Comparison of ENCODE assay signal across 15 cellular contexts in genomic region chr13:51763486-51763885, GRCh38. TPM values are rescaled to one million over a fixed set of nuclear protein-coding genes. Genes with fewer than 3 reads are reported as not detected.
A peak's percentile ranks its signal among the peaks of the same experiment; 100 is the strongest.
DNase-seq lines count a peak whose midpoint lies in the region; ATAC-seq and TF ChIP-seq lines count a peak whose summit lies in the region.
"Had no signal": no experiment of that assay in that cellular context is flagged by ENCODE, and none has a peak within 500 bp of the region (broad histone marks: within the 10 kb centered on the region; RNA-seq: fewer than 3 reads in every experiment).

No MANE protein-coding gene starts in this region.

- H3K9me3 Mint-ChIP-seq in natural killer cell: no peaks in the 10 kb centered on the region
- H3K9me3 Mint-ChIP-seq in natural killer cell treated with Interleukin-12 subunit alpha and Interleukin-12 subunit beta and Interleukin-15 and Interleukin-18, amount 100 ng/mL, for 72 hours: no peaks in the 10 kb centered on the region
- H3K9me3 Mint-ChIP-seq in activated T-helper 2 cell treated with anti-CD3 and anti-CD28 coated beads, Interferon-gamma antibody, Interleukin-2, Interleukin-4, amounts not matched to agents 10 μg/mL and 5 μg/mL and 100 μg/mL, durations not matched to agents 14 hours and 24 hours and 36 hours: no peaks in the 10 kb centered on the region
- H3K9me3 Mint-ChIP-seq in naive thymus-derived CD4-positive, alpha-beta T cell: no peaks in the 10 kb centered on the region
- H3K9me3 Mint-ChIP-seq: brain had no signal

- no peak for TF ChIP-seq CTCF in natural killer cell (IDR thresholded peaks at IDR 0.05)

- POLR2A ChIA-PET in naive thymus-derived CD4-positive, alpha-beta T cell (lab: Charles Lee): interaction anchor here (1.1 to 2.4 kb wide), 3 partner anchors 59 to 313 kb away, joined by 3 to 26 read pairs (median 3); partner anchors contain the start of gene INTS6

- H3K9me3 ChIP-seq in naive thymus-derived CD4-positive, alpha-beta T cell (ENCODE audit: control insufficient read depth in 2 of 3, low read length in 3 of 3): no peaks in the 10 kb centered on the region
- H3K9me3 ChIP-seq: ovary had no signal

- H3K36me3 Mint-ChIP-seq in natural killer cell: peaks cover 19% of the 10 kb centered on the region
- peaks cover 8% of the 10 kb centered on the region for H3K36me3 Mint-ChIP-seq in natural killer cell treated with Interleukin-12 subunit alpha and Interleukin-12 subunit beta and Interleukin-15 and Interleukin-18, amount 100 ng/mL, for 72 hours
- peaks cover 14% of the 10 kb centered on the region for H3K36me3 Mint-ChIP-seq in activated T-helper 2 cell treated with anti-CD3 and anti-CD28 coated beads, Interferon-gamma antibody, Interleukin-2, Interleukin-4, amounts not matched to agents 10 μg/mL and 5 μg/mL and 100 μg/mL, durations not matched to agents 14 hours and 24 hours and 36 hours (ENCODE audit: low read depth)
- H3K36me3 Mint-ChIP-seq in naive thymus-derived CD4-positive, alpha-beta T cell: peaks cover 9 to 39% (median 20%) of the 10 kb centered on the region in 5 donors

- no peaks in the 10 kb centered on the region for H3K27me3 Mint-ChIP-seq in natural killer cell (ENCODE audit: low read depth in 2 of 2)
- H3K27me3 Mint-ChIP-seq in natural killer cell treated with Interleukin-12 subunit alpha and Interleukin-12 subunit beta and Interleukin-15 and Interleukin-18, amount 100 ng/mL, for 72 hours: no peaks in the 10 kb centered on the region
- H3K27me3 Mint-ChIP-seq in activated T-helper 2 cell treated with anti-CD3 and anti-CD28 coated beads, Interferon-gamma antibody, Interleukin-2, Interleukin-4, amounts not matched to agents 10 μg/mL and 5 μg/mL and 100 μg/mL, durations not matched to agents 14 hours and 24 hours and 36 hours (ENCODE audit: low read depth): no peaks in the 10 kb centered on the region
- no peaks in the 10 kb centered on the region for H3K27me3 Mint-ChIP-seq in naive thymus-derived CD4-positive, alpha-beta T cell

- no peak overlapping the region for H3K4me3 ChIP-seq in naive thymus-derived CD4-positive, alpha-beta T cell (ENCODE audit: low read length)
- H3K4me3 ChIP-seq: ovary had no signal

- peak overlapping the region; percentile 52 to 79 for H3K27ac Mint-ChIP-seq in natural killer cell
- no peak overlapping the region for H3K27ac Mint-ChIP-seq in natural killer cell treated with Interleukin-12 subunit alpha and Interleukin-12 subunit beta and Interleukin-15 and Interleukin-18, amount 100 ng/mL, for 72 hours
- H3K27ac Mint-ChIP-seq in activated T-helper 2 cell treated with anti-CD3 and anti-CD28 coated beads, Interferon-gamma antibody, Interleukin-2, Interleukin-4, amounts not matched to agents 10 μg/mL and 5 μg/mL and 100 μg/mL, durations not matched to agents 14 hours and 24 hours and 36 hours: peak overlapping the region; percentile 20
- peak overlapping the region; percentile 38 to 94 (median 77) for H3K27ac Mint-ChIP-seq in naive thymus-derived CD4-positive, alpha-beta T cell

- H3K4me1 Mint-ChIP-seq in natural killer cell: peaks cover 16 to 17% of the 10 kb centered on the region in 2 donors
- H3K4me1 Mint-ChIP-seq in natural killer cell treated with Interleukin-12 subunit alpha and Interleukin-12 subunit beta and Interleukin-15 and Interleukin-18, amount 100 ng/mL, for 72 hours (ENCODE audit: low read depth in 2 of 2): peaks cover 15 to 22% of the 10 kb centered on the region in 2 donors
- peaks cover 30% of the 10 kb centered on the region for H3K4me1 Mint-ChIP-seq in activated T-helper 2 cell treated with anti-CD3 and anti-CD28 coated beads, Interferon-gamma antibody, Interleukin-2, Interleukin-4, amounts not matched to agents 10 μg/mL and 5 μg/mL and 100 μg/mL, durations not matched to agents 14 hours and 24 hours and 36 hours (ENCODE audit: low read depth)
- H3K4me1 Mint-ChIP-seq in naive thymus-derived CD4-positive, alpha-beta T cell: peaks cover 10 to 38% (median 29%) of the 10 kb centered on the region in 7 donors

- no peak overlapping the region for H3K4me3 Mint-ChIP-seq in natural killer cell
- no peak overlapping the region for H3K4me3 Mint-ChIP-seq in natural killer cell treated with Interleukin-12 subunit alpha and Interleukin-12 subunit beta and Interleukin-15 and Interleukin-18, amount 100 ng/mL, for 72 hours
- no peak overlapping the region for H3K4me3 Mint-ChIP-seq in activated T-helper 2 cell treated with anti-CD3 and anti-CD28 coated beads, Interferon-gamma antibody, Interleukin-2, Interleukin-4, amounts not matched to agents 10 μg/mL and 5 μg/mL and 100 μg/mL, durations not matched to agents 14 hours and 24 hours and 36 hours (ENCODE audit: low read depth)
- no peak overlapping the region for H3K4me3 Mint-ChIP-seq in naive thymus-derived CD4-positive, alpha-beta T cell
- H3K4me3 Mint-ChIP-seq: brain had no signal

- peaks cover 6 to 15% of the 10 kb centered on the region in 2 donors for H3K4me1 ChIP-seq in naive thymus-derived CD4-positive, alpha-beta T cell (ENCODE audit: control insufficient read depth in 2 of 2, insufficient read depth in 2 of 2, low read length in 2 of 2)

- H3K27me3 ChIP-seq in naive thymus-derived CD4-positive, alpha-beta T cell (ENCODE audit: control insufficient read depth in 2 of 2, insufficient read depth in 2 of 2, low read length in 2 of 2): no peaks in the 10 kb centered on the region
- H3K27me3 ChIP-seq: ovary had no signal

- intact Hi-C loops in natural killer cell (cut with micrococcal nuclease): no loop called here
- intact Hi-C loops in activated T-helper 2 cell treated with anti-CD3 and anti-CD28 coated beads, Interferon-gamma antibody, Interleukin-2, Interleukin-4, amounts not matched to agents 10 μg/mL and 5 μg/mL and 100 μg/mL, durations not matched to agents 14 hours and 24 hours and 36 hours (cut with micrococcal nuclease): no loop called here
- intact Hi-C loops in naive thymus-derived CD4-positive, alpha-beta T cell (cut with micrococcal nuclease): loop anchor here in 1 of 2 donors (5.0 kb wide), 1 partner anchor 39 kb away; the partner anchor contains the start of gene DHRS12

- peaks cover 0 to 38% (median 5%) of the 10 kb centered on the region in 3 experiments for H3K36me3 ChIP-seq in naive thymus-derived CD4-positive, alpha-beta T cell (ENCODE audit: control insufficient read depth in 2 of 3, insufficient read depth in 3 of 3, low read length in 3 of 3)
- H3K36me3 ChIP-seq: ovary had no signal

- DNase-seq in natural killer cell: no peak
- no peak for DNase-seq in natural killer cell treated with Interleukin-12 subunit alpha and Interleukin-12 subunit beta and Interleukin-15 and Interleukin-18, amount 100 ng/mL, for 72 hours (ENCODE audit: low spot score)
- DNase-seq in activated T-helper 2 cell treated with anti-CD3 and anti-CD28 coated beads, Interferon-gamma antibody, Interleukin-2, Interleukin-4, amounts not matched to agents 10 μg/mL and 5 μg/mL and 100 μg/mL, durations not matched to agents 14 hours and 24 hours and 36 hours (ENCODE audit: low spot score): no peak
- no peak for DNase-seq in naive thymus-derived CD4-positive, alpha-beta T cell
- DNase-seq in activated effector memory CD4-positive, alpha-beta T cell treated with anti-CD3 and anti-CD28 coated beads, Interleukin-2, amount 50 U/mL, for 16 hours: no peak
- no peak for DNase-seq in SW480 (ENCODE audit: low spot score)
- DNase-seq: activated gamma-delta T cell, DMS 273 treated with DMSO at 0.1 percent for 48 hours, kidney, NCI-H1105, NCI-H2171, ovary had no signal

- ATAC-seq in natural killer cell (no peak), GM18868 (IDR thresholded peaks at IDR 0.05; ENCODE audit: unreplicated experiment) (no peak)
- no peak for ATAC-seq in natural killer cell treated with Interleukin-12 subunit alpha and Interleukin-12 subunit beta and Interleukin-15 and Interleukin-18, amount 100 ng/mL, for 72 hours
- ATAC-seq in naive thymus-derived CD4-positive, alpha-beta T cell: no peak
- no peak for ATAC-seq in activated CD4-positive, CD25-positive, alpha-beta regulatory T cell treated with anti-CD3 and anti-CD28 coated beads, Interleukin-2, amount 50 U/mL, for 24 hours

- peak overlapping the region; percentile 68 for H3K27ac ChIP-seq in naive thymus-derived CD4-positive, alpha-beta T cell (ENCODE audit: low read depth, low read length)

- CTCF ChIA-PET in naive thymus-derived CD4-positive, alpha-beta T cell (lab: Charles Lee): interaction anchor here (0.8 to 0.9 kb wide), 2 partner anchors 34 to 238 kb away, joined by 4 to 8 read pairs; no protein-coding TSS in a partner anchor

RNA-seq across cellular contexts. Expression of gene DHRS12, which starts 40.5 kb away (rescaled TPM):
- 10 to 100 TPM in 2 of 3 donors, 1 to 10 TPM in 1; 7.0 to 11.7 (median 10.4) TPM for total RNA-seq in natural killer cell
- 1 to 10 TPM; 2.2 to 3.5 TPM for total RNA-seq in natural killer cell treated with Interleukin-12 subunit alpha and Interleukin-12 subunit beta and Interleukin-15 and Interleukin-18, amount 100 ng/mL, for 72 hours
- total RNA-seq in activated T-helper 2 cell treated with anti-CD3 and anti-CD28 coated beads, Interferon-gamma antibody, Interleukin-2, Interleukin-4, amounts not matched to agents 10 μg/mL and 5 μg/mL and 100 μg/mL, durations not matched to agents 14 hours and 24 hours and 36 hours: 2.2 and 3.1 TPM in 2 replicates
- total RNA-seq in naive thymus-derived CD4-positive, alpha-beta T cell: 10 to 100 TPM in 4 of 5 experiments, 1 to 10 TPM in 1; 6.7 to 25.3 (median 20.1) TPM
- polyA plus RNA-seq in naive thymus-derived CD4-positive, alpha-beta T cell: 10 to 100 TPM; 24.8 to 27.1 TPM

Comparison
In these comparisons a context has a peak if more than half of its experiments do, and no peak if none do; other contexts are left out.
1. H3K27ac Mint-ChIP-seq: peak in natural killer cell (2 of 2), activated T-helper 2 cell treated with anti-CD3 and anti-CD28 coated beads, Interferon-gamma antibody, Interleukin-2, Interleukin-4, amounts not matched to agents 10 μg/mL and 5 μg/mL and 100 μg/mL, durations not matched to agents 14 hours and 24 hours and 36 hours (single experiment) and naive thymus-derived CD4-positive, alpha-beta T cell (9 of 9); none in natural killer cell treated with Interleukin-12 subunit alpha and Interleukin-12 subunit beta and Interleukin-15 and Interleukin-18, amount 100 ng/mL, for 72 hours (0 of 2).